ENCODE assay signal across 8 cellular contexts in genomic region chr7:135210818-135211178, GRCh38. TPM values are rescaled to one million over a fixed set of nuclear protein-coding genes. Genes with fewer than 3 reads are reported as not detected.
DNase-seq lines count a peak whose midpoint lies in the region; ATAC-seq and TF ChIP-seq lines count a peak whose summit lies in the region.

No MANE protein-coding gene starts in this region.

- H3K4me1 ChIP-seq in BLaER1: peaks cover 49% of the 10 kb centered on the region
- no peaks in the 10 kb centered on the region for H3K4me1 ChIP-seq in ectodermal cell (ENCODE audit: control insufficient read depth, insufficient read depth, low read length)
- H3K4me1 ChIP-seq in muscle layer of colon (ENCODE audit: insufficient read depth, low read length): peaks cover 6% of the 10 kb centered on the region

- 17 to 19% methylated on average over 14 of the region's 14 CpGs for whole genome bisulfite sequencing in ectodermal cell, 2 experiments

- peak overlapping the region; percentile 83 for H3K4me3 ChIP-seq in BLaER1
- peak overlapping the region; percentile 80 for H3K4me3 ChIP-seq in ectodermal cell (ENCODE audit: insufficient read depth, low read depth, low read length)
- H3K4me3 ChIP-seq in muscle layer of colon (ENCODE audit: low read depth in 1 of 2, low read length in 2 of 2): peak overlapping the region; percentile 93 to 94

- H3K9me3 ChIP-seq in BLaER1: no peaks in the 10 kb centered on the region
- H3K9me3 ChIP-seq in ectodermal cell (ENCODE audit: control insufficient read depth, low read length): no peaks in the 10 kb centered on the region
- H3K9me3 ChIP-seq in muscle layer of colon (ENCODE audit: low read length): no peaks in the 10 kb centered on the region

- DNase-seq in RPMI7951 (ENCODE audit: low read depth) (peak; percentile 31), cerebellum (ENCODE audit: low spot score) (no peak), GM20000 (ENCODE audit: low spot score) (no peak), NCI-H128 (lab: John Stamatoyannopoulos, UW; ENCODE audit: unreplicated experiment) (no peak)

- H3K27me3 ChIP-seq in BLaER1 (no peaks in the 10 kb centered on the region), ectodermal cell (ENCODE audit: control insufficient read depth, insufficient read depth, low read length, poor library complexity, severe bottlenecking) (peaks cover 10% of the 10 kb centered on the region), muscle layer of colon (ENCODE audit: control insufficient read depth in 1 of 2, insufficient read depth in 2 of 2, low read length in 2 of 2) (no peaks in the 10 kb centered on the region)

- H4K20me1 ChIP-seq in BLaER1: no peaks in the 10 kb centered on the region

- TF ChIP-seq CTCF in GM20000 (IDR thresholded peaks at IDR 0.05; ENCODE audit: extremely low read depth, missing control alignments): no peak

- H3K9ac ChIP-seq in BLaER1 (peak overlapping the region; percentile 88), muscle layer of colon (ENCODE audit: low read length) (peak overlapping the region; percentile 52)

- peak; percentile 1 for ATAC-seq in GM21786 (IDR thresholded peaks at IDR 0.05; ENCODE audit: unreplicated experiment)

- H3K36me3 ChIP-seq in BLaER1: no peaks in the 10 kb centered on the region
- H3K36me3 ChIP-seq in ectodermal cell (ENCODE audit: control insufficient read depth, insufficient read depth, low read length): no peaks in the 10 kb centered on the region
- peaks cover 8% of the 10 kb centered on the region for H3K36me3 ChIP-seq in muscle layer of colon (ENCODE audit: insufficient read depth, low read length)

- peak overlapping the region; percentile 78 for H3K4me2 ChIP-seq in BLaER1

- H3K27ac ChIP-seq in BLaER1 (peak overlapping the region; percentile 87), ectodermal cell (ENCODE audit: insufficient read depth, low read depth, low read length, poor library complexity, severe bottlenecking) (no peak overlapping the region), muscle layer of colon (ENCODE audit: low read depth, low read length) (peak overlapping the region; percentile 97)

RNA-seq across cellular contexts. Expression of gene WDR91, which starts 0.5 kb away (rescaled TPM):
- 8.4 and 8.9 TPM in 2 replicates for total RNA-seq in RPMI7951 (2014; rRNA removed; shearing (Covaris generic))
- 11.3 TPM for polyA plus RNA-seq in ectodermal cell (2013, experiment 1 of 4)
- 11.1 TPM for polyA plus RNA-seq in ectodermal cell (2013, experiment 2 of 4)
- 9.8 TPM for polyA plus RNA-seq in ectodermal cell (2013, experiment 3 of 4)
- polyA plus RNA-seq in ectodermal cell (2013, experiment 4 of 4): 9.2 TPM
- 11.0 TPM for total RNA-seq in cerebellum

RNA-seq across cellular contexts. Expression of gene STRA8, which starts 22.8 kb away (rescaled TPM):
- total RNA-seq in RPMI7951 (2014; rRNA removed; shearing (Covaris generic)): not detected in 2 replicates
- polyA plus RNA-seq in ectodermal cell (2013, experiment 1 of 4): not detected
- not detected for polyA plus RNA-seq in ectodermal cell (2013, experiment 2 of 4)
- not detected for polyA plus RNA-seq in ectodermal cell (2013, experiment 3 of 4)
- polyA plus RNA-seq in ectodermal cell (2013, experiment 4 of 4): not detected
- not detected for total RNA-seq in cerebellum

RNA-seq across cellular contexts. Expression of gene CYREN, which starts 40.3 kb away (rescaled TPM):
- 53.7 and 54.7 TPM in 2 replicates for total RNA-seq in RPMI7951 (2014; rRNA removed; shearing (Covaris generic))
- polyA plus RNA-seq in ectodermal cell (2013, experiment 1 of 4): 45.3 TPM
- 56.0 TPM for polyA plus RNA-seq in ectodermal cell (2013, experiment 2 of 4)
- polyA plus RNA-seq in ectodermal cell (2013, experiment 3 of 4): 35.0 TPM
- polyA plus RNA-seq in ectodermal cell (2013, experiment 4 of 4): 41.0 TPM
- total RNA-seq in cerebellum: 16.2 TPM
